ENCODE assay signal across 15 cellular contexts in genomic region chr21:34968414-34969333, GRCh38.
A peak's percentile ranks its signal among the peaks of the same experiment; 100 is the strongest.
DNase-seq lines count a peak whose midpoint lies in the region; ATAC-seq and TF ChIP-seq lines count a peak whose summit lies in the region.
"Had no signal": no experiment of that assay in that cellular context is flagged by ENCODE, and none has a peak within 500 bp of the region (broad histone marks: within the 10 kb centered on the region; RNA-seq: fewer than 3 reads in every experiment).

No MANE protein-coding gene starts in this region.

- no peaks in the 10 kb centered on the region for H3K27me3 Mint-ChIP-seq in activated CD8-positive, alpha-beta memory T cell treated with anti-CD3 and anti-CD28 coated beads, Interleukin-2, amount 10 ng/mL, durations not matched to agents 7 days and 5 days
- H3K27me3 Mint-ChIP-seq in activated naive CD4-positive, alpha-beta T cell treated with anti-CD3 and anti-CD28 coated beads, Interleukin-2, amount 50 U/mL, for 24 hours: no peaks in the 10 kb centered on the region

- H3K4me1 ChIP-seq in OCI-LY3 (ENCODE audit: low read length) (peaks cover 40% of the 10 kb centered on the region), right atrium auricular region (no peaks in the 10 kb centered on the region)
- H3K4me1 ChIP-seq: gastroesophageal sphincter had no signal

- H4K20me1 ChIP-seq in OCI-LY3 (ENCODE audit: insufficient read depth, low read length): peaks cover 90% of the 10 kb centered on the region

- no peak overlapping the region for H3K9ac ChIP-seq in OCI-LY3 (ENCODE audit: low read length)

- intact Hi-C loops in Right ventricle myocardium inferior (cut with DNase I): no loop called here

- peak overlapping the region; percentile 83 for H3K27ac Mint-ChIP-seq in activated CD8-positive, alpha-beta memory T cell treated with anti-CD3 and anti-CD28 coated beads, Interleukin-2, amount 10 ng/mL, durations not matched to agents 7 days and 5 days
- peak overlapping the region; percentile 91 for H3K27ac Mint-ChIP-seq in activated naive CD4-positive, alpha-beta T cell treated with anti-CD3 and anti-CD28 coated beads, Interleukin-2, amount 50 U/mL, for 24 hours
- H3K27ac Mint-ChIP-seq in stimulated activated effector memory CD8-positive, alpha-beta T cell treated with anti-CD3 and anti-CD28 coated beads, Interleukin-12 subunit alpha, Interleukin-12 subunit beta, amount 100 ng/mL, for 72 hours: peak overlapping the region; percentile 100

- H3K36me3 Mint-ChIP-seq in activated CD8-positive, alpha-beta memory T cell treated with anti-CD3 and anti-CD28 coated beads, Interleukin-2, amount 10 ng/mL, durations not matched to agents 7 days and 5 days: peaks cover 22% of the 10 kb centered on the region
- H3K36me3 Mint-ChIP-seq in activated naive CD4-positive, alpha-beta T cell treated with anti-CD3 and anti-CD28 coated beads, Interleukin-2, amount 50 U/mL, for 24 hours: peaks cover 23% of the 10 kb centered on the region
- peaks cover 34% of the 10 kb centered on the region for H3K36me3 Mint-ChIP-seq in stimulated activated effector memory CD8-positive, alpha-beta T cell treated with anti-CD3 and anti-CD28 coated beads, Interleukin-12 subunit alpha, Interleukin-12 subunit beta, amount 100 ng/mL, for 72 hours

- peaks cover 8% of the 10 kb centered on the region for H3K36me3 ChIP-seq in OCI-LY3 (replicated peaks; ENCODE audit: low read depth, low read length)
- no peaks in the 10 kb centered on the region for H3K36me3 ChIP-seq in right atrium auricular region
- H3K36me3 ChIP-seq: gastroesophageal sphincter, MG63 had no signal

- peak; percentile 22 for ATAC-seq in activated CD8-positive, alpha-beta memory T cell treated with anti-CD3 and anti-CD28 coated beads, Interleukin-2, amount 10 ng/mL, durations not matched to agents 7 days and 5 days
- peak; percentile 72 for ATAC-seq in stimulated activated effector memory CD8-positive, alpha-beta T cell treated with anti-CD3 and anti-CD28 coated beads, Interleukin-12 subunit alpha, Interleukin-12 subunit beta, amount 100 ng/mL, for 72 hours
- ATAC-seq in GM21423 (IDR thresholded peaks at IDR 0.05; ENCODE audit: unreplicated experiment): no peak
- ATAC-seq in Right ventricle myocardium inferior: no peak
- ATAC-seq: gastroesophageal sphincter, left cardiac atrium had no signal

- H3K4me2 ChIP-seq in OCI-LY3 (ENCODE audit: low read length): peak overlapping the region; percentile 68

- CTCF ChIA-PET in activated CD8-positive, alpha-beta memory T cell treated with anti-CD3 and anti-CD28 coated beads, Interleukin-2, amount 10 ng/mL, durations not matched to agents 7 days and 5 days (lab: Charles Lee): interaction anchor here (1.3 to 2.1 kb wide), 5 partner anchors 13 to 81 kb away, joined by 3 to 6 read pairs (median 3); no protein-coding TSS in a partner anchor

- H3K9me3 ChIP-seq in OCI-LY3 (ENCODE audit: insufficient read depth, low read length) (no peaks in the 10 kb centered on the region), right atrium auricular region (no peaks in the 10 kb centered on the region)
- H3K9me3 ChIP-seq: gastroesophageal sphincter, MG63 had no signal

- H3K9me3 Mint-ChIP-seq in activated CD8-positive, alpha-beta memory T cell treated with anti-CD3 and anti-CD28 coated beads, Interleukin-2, amount 10 ng/mL, durations not matched to agents 7 days and 5 days (ENCODE audit: low read depth): no peaks in the 10 kb centered on the region
- H3K9me3 Mint-ChIP-seq in activated naive CD4-positive, alpha-beta T cell treated with anti-CD3 and anti-CD28 coated beads, Interleukin-2, amount 50 U/mL, for 24 hours: no peaks in the 10 kb centered on the region
- H3K9me3 Mint-ChIP-seq in stimulated activated effector memory CD8-positive, alpha-beta T cell treated with anti-CD3 and anti-CD28 coated beads, Interleukin-12 subunit alpha, Interleukin-12 subunit beta, amount 100 ng/mL, for 72 hours: no peaks in the 10 kb centered on the region

- H3K27ac ChIP-seq in OCI-LY3 (ENCODE audit: low read length): no peak overlapping the region
- no peak overlapping the region for H3K27ac ChIP-seq in right atrium auricular region
- H3K27ac ChIP-seq: gastroesophageal sphincter had no signal

- H2AFZ ChIP-seq in OCI-LY3 (ENCODE audit: low read depth, low read length): no peak overlapping the region

- H3K4me1 Mint-ChIP-seq in activated CD8-positive, alpha-beta memory T cell treated with anti-CD3 and anti-CD28 coated beads, Interleukin-2, amount 10 ng/mL, durations not matched to agents 7 days and 5 days: peaks cover 72% of the 10 kb centered on the region
- peaks cover 92% of the 10 kb centered on the region for H3K4me1 Mint-ChIP-seq in activated naive CD4-positive, alpha-beta T cell treated with anti-CD3 and anti-CD28 coated beads, Interleukin-2, amount 50 U/mL, for 24 hours
- H3K4me1 Mint-ChIP-seq in stimulated activated effector memory CD8-positive, alpha-beta T cell treated with anti-CD3 and anti-CD28 coated beads, Interleukin-12 subunit alpha, Interleukin-12 subunit beta, amount 100 ng/mL, for 72 hours: peaks cover 95% of the 10 kb centered on the region

- peaks cover 20% of the 10 kb centered on the region for H3K79me2 ChIP-seq in OCI-LY3 (ENCODE audit: low read length)

- H3K27me3 ChIP-seq in OCI-LY3 (ENCODE audit: low read depth, low read length): peaks cover 19% of the 10 kb centered on the region
- no peaks in the 10 kb centered on the region for H3K27me3 ChIP-seq in right atrium auricular region
- H3K27me3 ChIP-seq: MG63 had no signal

- TF ChIP-seq CTCF in OCI-LY3 (IDR thresholded peaks at IDR 0.05; ENCODE audit: low read depth, low read length): no peak
- TF ChIP-seq CTCF in right atrium auricular region (IDR thresholded peaks at IDR 0.05): no peak

- H3K4me3 ChIP-seq in OCI-LY3 (ENCODE audit: low read length) (peak overlapping the region; percentile 43), right atrium auricular region (no peak overlapping the region)
- H3K4me3 ChIP-seq: gastroesophageal sphincter, MG63 had no signal

- DNase-seq in activated CD8-positive, alpha-beta memory T cell treated with anti-CD3 and anti-CD28 coated beads, Interleukin-2, amount 10 ng/mL, durations not matched to agents 7 days and 5 days: peak; percentile 55
- DNase-seq in activated CD8-positive, alpha-beta memory T cell treated with anti-CD3 and anti-CD28 coated beads, Interleukin-2, amount 50 U/mL, for 4 hours: no peak
- DNase-seq in stimulated activated effector memory CD8-positive, alpha-beta T cell treated with anti-CD3 and anti-CD28 coated beads, Interleukin-12 subunit alpha, Interleukin-12 subunit beta, amount 100 ng/mL, for 72 hours (ENCODE audit: low spot score in 2 of 2): no peak
- DNase-seq in right atrium auricular region (ENCODE audit: low spot score): no peak
- no peak for DNase-seq in Right ventricle myocardium inferior (ENCODE audit: missing footprints)
- DNase-seq: ACHN, dermis blood vessel endothelial cell, DMS53, left cardiac atrium, MG63, NCI-H526 had no signal

- peak overlapping the region; percentile 15 for H3K4me3 Mint-ChIP-seq in activated CD8-positive, alpha-beta memory T cell treated with anti-CD3 and anti-CD28 coated beads, Interleukin-2, amount 10 ng/mL, durations not matched to agents 7 days and 5 days
- H3K4me3 Mint-ChIP-seq in activated naive CD4-positive, alpha-beta T cell treated with anti-CD3 and anti-CD28 coated beads, Interleukin-2, amount 50 U/mL, for 24 hours: peak overlapping the region; percentile 84
- peak overlapping the region; percentile 72 for H3K4me3 Mint-ChIP-seq in stimulated activated effector memory CD8-positive, alpha-beta T cell treated with anti-CD3 and anti-CD28 coated beads, Interleukin-12 subunit alpha, Interleukin-12 subunit beta, amount 100 ng/mL, for 72 hours

Comparison
In these comparisons a context has a peak if more than half of its experiments do, and no peak if none do; other contexts are left out.
1. ATAC-seq: peak in activated CD8-positive, alpha-beta memory T cell treated with anti-CD3 and anti-CD28 coated beads, Interleukin-2, amount 10 ng/mL, durations not matched to agents 7 days and 5 days (single experiment) and stimulated activated effector memory CD8-positive, alpha-beta T cell treated with anti-CD3 and anti-CD28 coated beads, Interleukin-12 subunit alpha, Interleukin-12 subunit beta, amount 100 ng/mL, for 72 hours (single experiment); none in GM21423 (single experiment) and Right ventricle myocardium inferior (single experiment).
2. H3K4me3 Mint-ChIP-seq: peak in every context shown above with its lines; median percentile 84 in activated naive CD4-positive, alpha-beta T cell treated with anti-CD3 and anti-CD28 coated beads, Interleukin-2, amount 50 U/mL, for 24 hours; 72 in stimulated activated effector memory CD8-positive, alpha-beta T cell treated with anti-CD3 and anti-CD28 coated beads, Interleukin-12 subunit alpha, Interleukin-12 subunit beta, amount 100 ng/mL, for 72 hours; 15 in activated CD8-positive, alpha-beta memory T cell treated with anti-CD3 and anti-CD28 coated beads, Interleukin-2, amount 10 ng/mL, durations not matched to agents 7 days and 5 days.
3. Peak in every context shown above with its lines, with median percentiles within 50 percentile points of each other: H3K27ac Mint-ChIP-seq.